In the genomic region with DNA sequence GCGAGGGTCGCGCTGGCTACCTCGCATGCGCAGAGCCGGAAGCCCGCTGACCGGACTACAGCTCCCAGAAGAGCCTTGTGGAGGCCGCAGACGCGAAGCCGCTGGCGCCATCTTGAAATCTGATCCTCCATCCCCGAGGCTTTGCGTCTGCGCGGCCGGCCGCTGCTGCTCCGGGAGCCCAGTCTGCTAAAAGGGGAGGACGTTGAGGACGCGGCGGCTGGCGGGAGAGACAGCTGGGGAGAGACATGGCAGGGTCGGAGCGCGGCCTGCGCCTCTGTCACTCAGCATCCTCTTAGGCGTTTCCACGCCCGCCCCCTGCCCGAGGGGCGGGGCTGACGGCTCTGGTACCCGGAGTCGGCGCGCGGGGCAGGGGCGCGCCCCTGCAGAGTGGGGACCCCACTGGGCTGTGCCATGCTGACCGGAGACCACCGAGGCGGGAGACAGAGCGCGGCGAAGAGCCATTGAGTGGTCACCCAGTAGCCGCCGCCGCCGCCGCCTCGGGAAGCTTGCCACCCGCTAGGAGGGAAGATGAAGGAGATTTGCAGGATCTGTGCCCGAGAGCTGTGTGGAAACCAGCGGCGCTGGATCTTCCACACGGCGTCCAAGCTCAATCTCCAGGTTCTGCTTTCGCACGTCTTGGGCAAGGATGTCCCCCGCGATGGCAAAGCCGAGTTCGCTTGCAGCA, we compare ENCODE assay signal across 8 cellular contexts.
A peak's percentile ranks its signal among the peaks of the same experiment; 100 is the strongest.
DNase-seq lines count a peak whose midpoint lies in the region; ATAC-seq and TF ChIP-seq lines count a peak whose summit lies in the region.
"Not testable (repeated sequence)": the region's sequence is repeated elsewhere in the genome, so short reads cannot be mapped to it uniquely, and the experiment has no call there.

No MANE protein-coding gene starts in this region.

- H3K9me3 ChIP-seq in HCT116 (ENCODE audit: control insufficient read depth in 1 of 2, insufficient read depth in 1 of 2, low read depth in 1 of 2, low read length in 2 of 2); HUES64 (ENCODE audit: insufficient read depth, low read depth, low read length); breast epithelium; prostate gland; stomach: not testable (repeated sequence)

- H3K36me3 ChIP-seq in HCT116 (ENCODE audit: control insufficient read depth in 1 of 2, insufficient read depth in 2 of 2, low read length in 2 of 2); HUES64 (ENCODE audit: insufficient read depth, low read length); breast epithelium; prostate gland; stomach: not testable (repeated sequence)

- not testable (repeated sequence) for H3K27me3 ChIP-seq in HCT116 (ENCODE audit: insufficient read depth, low read length); HUES64 (ENCODE audit: insufficient read depth, low read length); breast epithelium; prostate gland (replicated peaks; ENCODE audit: insufficient read depth); stomach

- 0% methylated on average over 21 of the region's 66 CpGs for WGBS in HUES64
- no CpG with 5 or more reads among the region's 66 CpGs for WGBS in prostate gland
- WGBS in stomach, 5 donors = 0 to 1% (median 0%) methylated on average over 2 to 22 of the region's 66 CpGs; no CpG with 5 or more reads in 1 of the 5 donors

- H3K9ac ChIP-seq in HCT116 (ENCODE audit: low read length) = not testable (repeated sequence)
- peak overlapping the region; percentile 74 for H3K9ac ChIP-seq in HUES64 (ENCODE audit: low read depth, low read length)

- CTCF ChIA-PET in HCT116 (lab: Charles Lee) = not testable (repeated sequence)

- peak overlapping the region; percentile 59; the same call in 1 of the 2 replicates for H3K27ac ChIP-seq in HCT116 (ENCODE audit: low read depth, low read length)
- H3K27ac ChIP-seq in HUES64 (ENCODE audit: low read depth, low read length) = peak overlapping the region; percentile 86; the same call in 1 of the 2 replicates
- H3K27ac ChIP-seq in breast epithelium = peak overlapping the region; percentile 55 to 81
- H3K27ac ChIP-seq in prostate gland = peak overlapping the region; percentile 74 to 75
- H3K27ac ChIP-seq in stomach = peak overlapping the region; percentile 65 to 86 (median 82)

- TF ChIP-seq POLR2A in HCT116 (IDR thresholded peaks at IDR 0.05; ENCODE audit: borderline replicate concordance, extremely low read depth, insufficient read depth, insufficient read length); breast epithelium (IDR thresholded peaks at IDR 0.05); prostate gland (IDR thresholded peaks at IDR 0.05); stomach (IDR thresholded peaks at IDR 0.05): not testable (repeated sequence)

- not testable (repeated sequence) for H4K20me1 ChIP-seq in HCT116 (ENCODE audit: insufficient read depth)

- TF ChIP-seq CTCF in HCT116 (IDR thresholded peaks at IDR 0.05 in 2 of 3, conservative IDR thresholded peaks at IDR 0.05 in 1 of 3; ENCODE audit: borderline replicate concordance in 1 of 3, insufficient read depth in 1 of 3, low read depth in 2 of 3, low read length in 2 of 3); breast epithelium (IDR thresholded peaks at IDR 0.05); prostate gland (IDR thresholded peaks at IDR 0.05); stomach (IDR thresholded peaks at IDR 0.05): not testable (repeated sequence)

- peak overlapping the region; percentile 58 for H3K4me2 ChIP-seq in HCT116 (ENCODE audit: low read length)

- not testable (repeated sequence) for TF ChIP-seq EP300 in stomach (IDR thresholded peaks at IDR 0.05)

- H3K79me2 ChIP-seq in HCT116 (ENCODE audit: insufficient read depth, low read length) = not testable (repeated sequence)

- not testable (repeated sequence) for H3K4me1 ChIP-seq in HCT116 (ENCODE audit: control insufficient read depth in 1 of 2, insufficient read depth in 2 of 2, low read length in 2 of 2); HUES64 (ENCODE audit: insufficient read depth, low read length); breast epithelium; prostate gland (replicated peaks)
- H3K4me1 ChIP-seq in stomach = peaks cover 0 to 11% (median 2%) of the 10 kb centered on the region in 4 donors

- RAD21 ChIA-PET in HCT116 (lab: Charles Lee; ENCODE audit: low non-redundant PET in 1 of 2, low total read pairs in 2 of 2, uncharacterized antibody in 2 of 2, unreplicated experiment in 2 of 2) = not testable (repeated sequence)

- DNase-seq in HCT116 (ENCODE audit: low read depth, low spot score) = not testable (repeated sequence)
- peak; percentile 34 to 39 for DNase-seq in activated CD4-positive, alpha-beta T cell treated with anti-CD3 and anti-CD28 coated beads, Interleukin-2, amount 50 U/mL, for 4 hours
- DNase-seq in breast epithelium (ENCODE audit: low spot score in 2 of 2) = peak; percentile 66 to 84
- peak; percentile 65 for DNase-seq in prostate gland (ENCODE audit: low spot score)
- DNase-seq in stomach = peak; percentile 76

- H2AFZ ChIP-seq in HCT116 (ENCODE audit: low read depth, low read length, poor library complexity, severe bottlenecking) = not testable (repeated sequence)

- H3K4me3 ChIP-seq in HCT116 (replicated peaks in 1 of 2; ENCODE audit: low read depth in 1 of 2, low read length in 2 of 2) (peak overlapping the region; percentile 36 to 49; a peak in 3 of 4 replicates), HUES64 (ENCODE audit: low read length) (peak overlapping the region; percentile 63), breast epithelium (peak overlapping the region; percentile 43 to 71 (median 55)), iPS-11a (ENCODE audit: low read depth, low read length) (peak overlapping the region; percentile 45), prostate gland (peak overlapping the region; percentile 33 to 43), stomach (peak overlapping the region; percentile 50 to 60 (median 54))

- not testable (repeated sequence) for TF ChIP-seq RAD21 in HCT116 (IDR thresholded peaks at IDR 0.05; ENCODE audit: low read depth)

- BruUV-seq in HCT116 (replicated peaks; lab: Mats Ljungman, UMichigan) = not testable (repeated sequence)

- POLR2A ChIA-PET in HCT116 (lab: Charles Lee) = not testable (repeated sequence)

- ATAC-seq in GM18502 (IDR thresholded peaks at IDR 0.05; ENCODE audit: poor library complexity, unreplicated experiment) (peak; percentile 76), HCT116 (peak; percentile 85)

- H3K9me2 ChIP-seq in HCT116 (ENCODE audit: insufficient read depth) = not testable (repeated sequence)

- intact Hi-C loops in HCT116 (cut with micrococcal nuclease); breast epithelium (cut with DNase I; ENCODE audit: low total_unique reads); prostate gland (cut with DNase I); stomach (cut with DNase I; ENCODE audit: low total_unique reads): not testable (repeated sequence)

TF ChIP-seq in HCT116, 20 proteins besides CTCF, POLR2A, EP300 and RAD21:
- peak; percentile 33 for TF ChIP-seq YY1 (IDR thresholded peaks at IDR 0.05; ENCODE audit: extremely low read depth, insufficient replicate concordance, low read depth, low read length)
TF ChIP-seq in HCT116: peak in this region for 1; not testable (repeated sequence) for 19.
